9 cellular contexts compared by ENCODE assay signal in the genomic region with DNA sequence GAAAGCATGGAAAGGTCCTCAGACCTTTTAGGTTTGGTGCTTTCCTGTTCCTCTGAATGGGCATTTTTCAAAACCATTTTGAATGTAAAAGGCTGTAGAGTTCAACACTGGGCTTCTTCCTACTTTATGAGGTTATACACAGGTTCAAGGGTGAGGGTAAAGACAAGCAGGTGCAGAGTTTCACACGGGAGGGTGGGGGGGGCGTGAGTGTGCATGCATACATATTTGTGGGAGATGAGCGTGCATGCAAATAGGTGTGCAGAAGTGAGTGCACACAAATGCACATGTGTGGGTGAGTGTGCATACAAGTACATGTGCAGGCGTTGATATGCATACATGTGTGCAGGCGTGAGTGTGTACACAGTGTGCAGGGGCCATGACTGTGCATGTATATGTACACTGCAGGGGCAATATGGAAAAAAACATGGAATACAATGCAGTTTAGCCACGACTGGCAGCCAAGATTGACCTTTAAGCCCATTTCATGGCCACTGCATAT.
DNase-seq lines count a peak whose midpoint lies in the region; ATAC-seq and TF ChIP-seq lines count a peak whose summit lies in the region.
"Had no signal": no experiment of that assay in that cellular context is flagged by ENCODE, and none has a peak within 500 bp of the region (broad histone marks: within the 10 kb centered on the region; RNA-seq: fewer than 3 reads in every experiment).

No MANE protein-coding gene starts in this region.

- ATAC-seq in GM21381 (IDR thresholded peaks at IDR 0.05; ENCODE audit: unreplicated experiment) = peak; percentile 9
- peak; percentile 15 for ATAC-seq in HG03521 (IDR thresholded peaks at IDR 0.05; ENCODE audit: unreplicated experiment)
- ATAC-seq in aorta (ENCODE audit: low FRiP score) = no peak

- H3K36me3 ChIP-seq in CD8-positive, alpha-beta memory T cell (ENCODE audit: insufficient read depth, low read length) = no peaks in the 10 kb centered on the region
- no peaks in the 10 kb centered on the region for H3K36me3 ChIP-seq in esophagus squamous epithelium
- no peaks in the 10 kb centered on the region for H3K36me3 ChIP-seq in aorta (ENCODE audit: control insufficient read depth in 1 of 2, insufficient read depth in 2 of 2, low read length in 1 of 2)
- H3K36me3 ChIP-seq: right atrium auricular region had no signal

- peaks cover 35% of the 10 kb centered on the region for H3K4me1 ChIP-seq in CD8-positive, alpha-beta memory T cell (ENCODE audit: insufficient read depth, low read length)
- H3K4me1 ChIP-seq in esophagus squamous epithelium = peaks cover 11 to 75% (median 11%) of the 10 kb centered on the region in 3 donors
- peaks cover 0 to 3% of the 10 kb centered on the region in 2 donors for H3K4me1 ChIP-seq in aorta (ENCODE audit: control insufficient read depth in 1 of 2, insufficient read depth in 2 of 2, low read length in 2 of 2)

- 67 to 83% methylated on average over 5 to 6 of the region's 6 CpGs for WGBS in esophagus squamous epithelium, 2 donors
- WGBS in aorta, 2 donors = 72 to 75% methylated on average over 6 of the region's 6 CpGs

- H3K27me3 ChIP-seq in CD8-positive, alpha-beta memory T cell (ENCODE audit: insufficient read depth, low read length, poor library complexity, severe bottlenecking) = no peaks in the 10 kb centered on the region
- H3K27me3 ChIP-seq in esophagus squamous epithelium = no peaks in the 10 kb centered on the region
- no peaks in the 10 kb centered on the region for H3K27me3 ChIP-seq in aorta (ENCODE audit: control insufficient read depth in 1 of 2, insufficient read depth in 2 of 2, low read length in 1 of 2)
- H3K27me3 ChIP-seq: right atrium auricular region had no signal

- H3K27ac ChIP-seq in CD8-positive, alpha-beta memory T cell (ENCODE audit: low read depth, low read length) = peak overlapping the region; percentile 94
- H3K27ac ChIP-seq in esophagus squamous epithelium = peak overlapping the region in 3 of 4 donors; percentile 29 to 62 (median 54)
- no peak overlapping the region for H3K27ac ChIP-seq in aorta (ENCODE audit: low read depth in 1 of 2, low read length in 2 of 2)

- intact Hi-C loops in esophagus squamous epithelium (cut with DNase I) (no loop called here), aorta (cut with DNase I) (no loop called here), posterior cingulate gyrus (cut with DNase I) (no loop called here)

- no peak for TF ChIP-seq POLR2A in esophagus squamous epithelium (IDR thresholded peaks at IDR 0.05)

- CTCF ChIA-PET in CD8-positive, alpha-beta memory T cell (lab: Charles Lee) = interaction anchor here (0.5 to 1.9 kb wide), 6 partner anchors 11 to 342 kb away, joined by 3 to 8 read pairs (median 4); a partner anchor contains a TSS

- H3K4me1 Mint-ChIP-seq in CD8-positive, alpha-beta memory T cell = peaks cover 56 to 84% (median 80%) of the 10 kb centered on the region in 3 donors

- H3K27ac Mint-ChIP-seq in CD8-positive, alpha-beta memory T cell = peak overlapping the region; percentile 94 to 99 (median 97)

- no peaks in the 10 kb centered on the region for H3K9me3 ChIP-seq in CD8-positive, alpha-beta memory T cell (ENCODE audit: low read length)
- H3K9me3 ChIP-seq in esophagus squamous epithelium (no peaks in the 10 kb centered on the region), aorta (ENCODE audit: control insufficient read depth, low read length) (no peaks in the 10 kb centered on the region)
- H3K9me3 ChIP-seq: right atrium auricular region had no signal

- DNase-seq in CD8-positive, alpha-beta memory T cell = no peak
- no peak for DNase-seq in esophagus squamous epithelium (lab: John Stamatoyannopoulos, UW)
- DNase-seq in UCSD-AML1 (lab: John Stamatoyannopoulos, UW; ENCODE audit: unreplicated experiment) = no peak
- no peak for DNase-seq in aorta
- DNase-seq in posterior cingulate gyrus = no peak
- DNase-seq in NCI-H2029 (lab: John Stamatoyannopoulos, UW) = no peak

- peak overlapping the region; percentile 50 to 86 (median 76) for H3K4me3 Mint-ChIP-seq in CD8-positive, alpha-beta memory T cell

- H3K4me3 ChIP-seq in CD8-positive, alpha-beta memory T cell (ENCODE audit: low read length) = no peak overlapping the region
- H3K4me3 ChIP-seq in esophagus squamous epithelium = peak overlapping the region in 1 of 4 donors; percentile 4
- H3K4me3 ChIP-seq in aorta (ENCODE audit: low read length in 2 of 2) = peak overlapping the region in 1 of 2 donors; percentile 49

- H3K9me3 Mint-ChIP-seq in CD8-positive, alpha-beta memory T cell = no peaks in the 10 kb centered on the region

- no peak for TF ChIP-seq CTCF in esophagus squamous epithelium (IDR thresholded peaks at IDR 0.05)

- no peaks in the 10 kb centered on the region for H3K27me3 Mint-ChIP-seq in CD8-positive, alpha-beta memory T cell

- peaks cover 4 to 17% (median 7%) of the 10 kb centered on the region in 3 donors for H3K36me3 Mint-ChIP-seq in CD8-positive, alpha-beta memory T cell

- POLR2A ChIA-PET in CD8-positive, alpha-beta memory T cell (lab: Charles Lee) = interaction anchor here (0.6 to 0.9 kb wide), 2 partner anchors 16 to 30 kb away, joined by 4 to 7 read pairs; no protein-coding TSS in a partner anchor

Comparison
In these comparisons a context has a peak if more than half of its experiments do, and no peak if none do; other contexts are left out.
1. H3K27ac ChIP-seq: peak in CD8-positive, alpha-beta memory T cell (single experiment) and esophagus squamous epithelium (3 of 4); none in aorta (0 of 2).